Comparison of ENCODE assay signal across 12 cellular contexts in genomic region chr15:58551084-58551763, GRCh38.
DNase-seq lines count a peak whose midpoint lies in the region; ATAC-seq and TF ChIP-seq lines count a peak whose summit lies in the region.
"Had no signal": no experiment of that assay in that cellular context is flagged by ENCODE, and none has a peak within 500 bp of the region (broad histone marks: within the 10 kb centered on the region; RNA-seq: fewer than 3 reads in every experiment).

No MANE protein-coding gene starts in this region.

- CTCF ChIA-PET in Caco-2 (lab: Charles Lee) (no interaction called here), MCF 10A (lab: Yijun Ruan, JAX) (no interaction called here)

- POLR2A ChIA-PET in Caco-2 (lab: Charles Lee) (no interaction called here), MCF 10A (lab: Yijun Ruan, JAX) (interaction anchor here (0.6 kb wide), 1 partner anchor 451 kb away, joined by 3 read pairs; no protein-coding TSS in a partner anchor)

- H3K9ac ChIP-seq in MM.1S (ENCODE audit: low read length) = no peak overlapping the region

- H3K9me3 ChIP-seq in Caco-2 (no peaks in the 10 kb centered on the region), KOPT-K1 (ENCODE audit: insufficient read depth, low read length, poor library complexity, severe bottlenecking) (no peaks in the 10 kb centered on the region), neutrophil (no peaks in the 10 kb centered on the region), MM.1S (replicated peaks; ENCODE audit: insufficient read depth, low read length) (no peaks in the 10 kb centered on the region)
- H3K9me3 ChIP-seq: left lung had no signal

- no peak overlapping the region for H3K4me3 ChIP-seq in Caco-2 (ENCODE audit: low read depth, low read length)
- peak overlapping the region in 1 of 2 experiments; percentile 23 for H3K4me3 ChIP-seq in neutrophil (ENCODE audit: low read depth in 1 of 2, low read length in 1 of 2)
- no peak overlapping the region for H3K4me3 ChIP-seq in MM.1S (ENCODE audit: low read length)
- H3K4me3 ChIP-seq: left lung, SK-N-MC had no signal

- peak overlapping the region; percentile 95 for H3K27ac ChIP-seq in KOPT-K1 (ENCODE audit: low read depth, low read length, poor library complexity, severe bottlenecking)
- H3K27ac ChIP-seq in neutrophil = peak overlapping the region; percentile 17
- H3K27ac ChIP-seq in MM.1S (ENCODE audit: low read length) = no peak overlapping the region
- H3K27ac ChIP-seq: SK-N-MC had no signal

- H3K4me3 Mint-ChIP-seq in Caco-2 (ENCODE audit: unreplicated experiment) = no peak overlapping the region
- H3K4me3 Mint-ChIP-seq in MCF 10A (ENCODE audit: unreplicated experiment) = peak overlapping the region; percentile 59

- ATAC-seq in GM21367 (IDR thresholded peaks at IDR 0.05; ENCODE audit: unreplicated experiment) (no peak), GM21360 (IDR thresholded peaks at IDR 0.05; ENCODE audit: unreplicated experiment) (no peak)

- DNase-seq in Caco-2 = no peak
- no peak for DNase-seq in MCF 10A (ENCODE audit: unreplicated experiment)
- DNase-seq in iPS-NIHi11 (ENCODE audit: low spot score) = no peak
- no peak for DNase-seq in MM.1S
- DNase-seq: DMS53, left lung, NCI-H1105 treated with DMSO at 0.1 percent for 48 hours had no signal

- no TSS peak for BruUV-seq in Caco-2 (replicated peaks; lab: Mats Ljungman, UMichigan)
- BruUV-seq in MCF 10A (replicated peaks; lab: Mats Ljungman, UMichigan) = no TSS peak

- no peaks in the 10 kb centered on the region for H3K79me2 ChIP-seq in MM.1S (ENCODE audit: low read length)

- no peak overlapping the region for H2AFZ ChIP-seq in MM.1S (ENCODE audit: low read length)

- H3K9me2 ChIP-seq in MM.1S (replicated peaks; ENCODE audit: insufficient read depth, low read length) = no peaks in the 10 kb centered on the region

- peaks cover 49% of the 10 kb centered on the region for H3K4me1 Mint-ChIP-seq in Caco-2 (ENCODE audit: low read depth, unreplicated experiment)
- peaks cover 35% of the 10 kb centered on the region for H3K4me1 Mint-ChIP-seq in MCF 10A (ENCODE audit: insufficient read depth, unreplicated experiment)

- H3K36me3 ChIP-seq in Caco-2 (ENCODE audit: control insufficient read depth, insufficient read depth, low read length) = no peaks in the 10 kb centered on the region; the same call in 1 of the 2 replicates
- no peaks in the 10 kb centered on the region for H3K36me3 ChIP-seq in KOPT-K1 (ENCODE audit: insufficient read depth, low read length)
- no peaks in the 10 kb centered on the region for H3K36me3 ChIP-seq in neutrophil
- no peaks in the 10 kb centered on the region for H3K36me3 ChIP-seq in MM.1S (replicated peaks; ENCODE audit: insufficient read depth, low read length)
- H3K36me3 ChIP-seq: left lung had no signal

- H3K4me1 ChIP-seq in Caco-2 = peaks cover 23% of the 10 kb centered on the region
- H3K4me1 ChIP-seq in neutrophil (ENCODE audit: control insufficient read depth in 1 of 2, insufficient read depth in 1 of 2, low read depth in 1 of 2, low read length in 1 of 2) = peaks cover 12 to 15% of the 10 kb centered on the region in 2 experiments
- H3K4me1 ChIP-seq in MM.1S (ENCODE audit: low read length) = 0 out of 2 replicates have a peak, but pooled peaks cover 2% of the 10 kb centered on the region

- H3K27me3 ChIP-seq in Caco-2 (replicated peaks; ENCODE audit: control insufficient read depth, insufficient read depth, low read length) (no peaks in the 10 kb centered on the region), neutrophil (no peaks in the 10 kb centered on the region), MM.1S (replicated peaks; ENCODE audit: insufficient read depth, low read length) (peaks cover 5% of the 10 kb centered on the region; the same call in 1 of the 2 replicates)
- H3K27me3 ChIP-seq: left lung had no signal

- no peaks in the 10 kb centered on the region for H4K20me1 ChIP-seq in MM.1S (ENCODE audit: insufficient read depth, low read length)

- TF ChIP-seq CTCF in Caco-2 (IDR thresholded peaks at IDR 0.05; ENCODE audit: insufficient read depth in 1 of 2, low read depth in 1 of 2, low read length in 1 of 2, severe bottlenecking in 1 of 2, unreplicated experiment in 1 of 2) (no peak), MCF 10A (IDR thresholded peaks at IDR 0.05; ENCODE audit: unreplicated experiment) (no peak), neutrophil (IDR thresholded peaks at IDR 0.05) (no peak), MM.1S (IDR thresholded peaks at IDR 0.05; ENCODE audit: low read length) (no peak)

- no peaks in the 10 kb centered on the region for H3K9me3 Mint-ChIP-seq in Caco-2 (ENCODE audit: unreplicated experiment)
- H3K9me3 Mint-ChIP-seq in MCF 10A (ENCODE audit: unreplicated experiment) = no peaks in the 10 kb centered on the region

- peak overlapping the region; percentile 78 for H3K27ac Mint-ChIP-seq in Caco-2 (ENCODE audit: unreplicated experiment)
- peak overlapping the region; percentile 98 for H3K27ac Mint-ChIP-seq in MCF 10A (ENCODE audit: low read depth, unreplicated experiment)

- H3K27me3 Mint-ChIP-seq in Caco-2 (ENCODE audit: insufficient read depth, unreplicated experiment) (no peaks in the 10 kb centered on the region), MCF 10A (ENCODE audit: insufficient read depth, unreplicated experiment) (peaks cover 17% of the 10 kb centered on the region)

- H3K36me3 Mint-ChIP-seq in Caco-2 (ENCODE audit: insufficient read depth, unreplicated experiment) = no peaks in the 10 kb centered on the region
- H3K36me3 Mint-ChIP-seq in MCF 10A (ENCODE audit: insufficient read depth, unreplicated experiment) = no peaks in the 10 kb centered on the region

- no peaks in the 10 kb centered on the region for H3F3A ChIP-seq in MM.1S (ENCODE audit: insufficient read depth, low read length)

- intact Hi-C loops in Caco-2 (cut with micrococcal nuclease; ENCODE audit: unreplicated experiment) = no loop called here
- intact Hi-C loops in MCF 10A (cut with micrococcal nuclease) = no loop called here

- H3K4me2 ChIP-seq in MM.1S (ENCODE audit: low read depth, low read length) = no peak overlapping the region
